ENCODE assay signal across 3 cellular contexts in genomic region chr19:11564082-11564807, GRCh38. TPM values are rescaled to one million over a fixed set of nuclear protein-coding genes. Genes with fewer than 3 reads are reported as not detected.
"Had no signal": no experiment of that assay in that cellular context is flagged by ENCODE, and none has a peak within 500 bp of the region (broad histone marks: within the 10 kb centered on the region; RNA-seq: fewer than 3 reads in every experiment).

No MANE protein-coding gene starts in this region.

RNA-seq across cellular contexts. Expression of gene CNN1, which starts 25.6 kb away (rescaled TPM):
- total RNA-seq: naive thymus-derived CD4-positive, alpha-beta T cell; natural killer cell treated with Interleukin-12 subunit alpha and Interleukin-12 subunit beta and Interleukin-15 and Interleukin-18, amount 100 ng/mL, for 72 hours had no signal
- polyA plus RNA-seq: immature natural killer cell; naive thymus-derived CD4-positive, alpha-beta T cell had no signal
